In the genomic region with DNA sequence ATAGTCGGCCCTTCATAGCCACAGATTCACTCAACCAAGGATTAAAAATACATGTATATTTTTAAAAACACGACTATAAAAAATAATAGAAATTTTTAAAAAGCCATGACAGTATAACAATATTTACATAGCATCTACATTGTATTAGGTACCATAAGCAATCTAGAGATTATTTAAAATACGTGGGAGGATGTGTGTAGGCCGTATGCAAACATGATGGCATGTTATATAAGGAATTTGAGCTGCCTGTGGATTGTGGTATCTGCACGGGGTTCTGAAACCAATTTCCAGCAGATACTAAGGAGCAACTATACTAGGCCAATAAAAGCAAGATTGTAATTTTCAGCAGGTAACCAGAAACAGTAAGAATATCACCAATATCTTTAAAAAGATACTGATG, we compare ENCODE assay signal across 21 cellular contexts. TPM values are rescaled to one million over a fixed set of nuclear protein-coding genes. Genes with fewer than 3 reads are reported as not detected.
A peak's percentile ranks its signal among the peaks of the same experiment; 100 is the strongest.
DNase-seq lines count a peak whose midpoint lies in the region; ATAC-seq, FAIRE-seq and TF ChIP-seq lines count a peak whose summit lies in the region.
"Had no signal": no experiment of that assay in that cellular context is flagged by ENCODE, and none has a peak within 500 bp of the region (broad histone marks: within the 10 kb centered on the region; RNA-seq: fewer than 3 reads in every experiment).

No MANE protein-coding gene starts in this region.

- H3K27me3 ChIP-seq in small intestine (ENCODE audit: control insufficient read depth in 2 of 2, insufficient read depth in 2 of 2, low read length in 2 of 2), result no peaks in the 10 kb centered on the region
- H3K27me3 ChIP-seq: BLaER1 had no signal

- CTCF ChIA-PET in GM10248 (lab: Yijun Ruan, JAX), result interaction anchor here (1.0 kb wide), 1 partner anchor 648 kb away, joined by 3 read pairs; no protein-coding TSS in a partner anchor

- WGBS in small intestine, 3 donors, result 79 to 88% (median 82%) methylated on average over 5 of the region's 5 CpGs

- peaks cover 76% of the 10 kb centered on the region for H3K4me1 Mint-ChIP-seq in activated naive CD4-positive, alpha-beta T cell treated with anti-CD3 and anti-CD28 coated beads, Interleukin-2, amount 50 U/mL, for 24 hours
- peaks cover 24% of the 10 kb centered on the region for H3K4me1 Mint-ChIP-seq in mesothelial cell of epicardium
- peaks cover 27% of the 10 kb centered on the region for H3K4me1 Mint-ChIP-seq in CD14-positive monocyte

- no peak for DNase-seq in activated naive CD4-positive, alpha-beta T cell treated with anti-CD3 and anti-CD28 coated beads, Interleukin-2, amount 50 U/mL, for 72 hours (ENCODE audit: low spot score in 2 of 2)
- DNase-seq in NCI-H526 treated with DMSO at 0.1 percent for 48 hours (lab: John Stamatoyannopoulos, UW), result peak; percentile 8
- DNase-seq in mesothelial cell of epicardium (ENCODE audit: low spot score in 2 of 2, unreplicated experiment in 2 of 2), result no peak
- no peak for DNase-seq in small intestine
- DNase-seq in CD14-positive monocyte (ENCODE audit: low spot score), result no peak
- no peak for DNase-seq in GM10248 (ENCODE audit: extremely low spot score)
- DNase-seq: 8988T; AML-193; Calu3; CD4-positive, alpha-beta T cell; DMS153; DMS79 treated with DMSO at 0.1 percent for 48 hours; EL had no signal

- no peaks in the 10 kb centered on the region for H3K9me3 ChIP-seq in small intestine (ENCODE audit: control insufficient read depth, low read depth)

- H3K9me3 Mint-ChIP-seq in activated naive CD4-positive, alpha-beta T cell treated with anti-CD3 and anti-CD28 coated beads, Interleukin-2, amount 50 U/mL, for 24 hours, result peaks cover 2% of the 10 kb centered on the region
- peaks cover 0 to 6% of the 10 kb centered on the region in 2 donors for H3K9me3 Mint-ChIP-seq in activated naive CD4-positive, alpha-beta T cell treated with anti-CD3 and anti-CD28 coated beads, Interleukin-2, amount 50 U/mL, for 72 hours
- H3K9me3 Mint-ChIP-seq in mesothelial cell of epicardium, result peaks cover 23% of the 10 kb centered on the region
- peaks cover 0 to 9% (median 5%) of the 10 kb centered on the region in 7 donors for H3K9me3 Mint-ChIP-seq in CD14-positive monocyte
- H3K9me3 Mint-ChIP-seq: CD4-positive, alpha-beta T cell; IgD-negative memory B cell had no signal

- no peaks in the 10 kb centered on the region for H3K27me3 Mint-ChIP-seq in activated naive CD4-positive, alpha-beta T cell treated with anti-CD3 and anti-CD28 coated beads, Interleukin-2, amount 50 U/mL, for 24 hours
- H3K27me3 Mint-ChIP-seq in mesothelial cell of epicardium (ENCODE audit: low read depth) (no peaks in the 10 kb centered on the region), CD14-positive monocyte (ENCODE audit: low read depth in 3 of 3) (no peaks in the 10 kb centered on the region)
- H3K27me3 Mint-ChIP-seq: CD4-positive, alpha-beta T cell; IgD-negative memory B cell had no signal

- H3K4me1 ChIP-seq in small intestine (ENCODE audit: control insufficient read depth in 2 of 2, insufficient read depth in 1 of 2, low read depth in 1 of 2, low read length in 1 of 2), result peaks cover 0 to 3% of the 10 kb centered on the region in 2 donors

- peaks cover 15% of the 10 kb centered on the region for H3K36me3 Mint-ChIP-seq in activated naive CD4-positive, alpha-beta T cell treated with anti-CD3 and anti-CD28 coated beads, Interleukin-2, amount 50 U/mL, for 24 hours
- peaks cover 8 to 15% of the 10 kb centered on the region in 2 donors for H3K36me3 Mint-ChIP-seq in activated naive CD4-positive, alpha-beta T cell treated with anti-CD3 and anti-CD28 coated beads, Interleukin-2, amount 50 U/mL, for 72 hours
- H3K36me3 Mint-ChIP-seq in mesothelial cell of epicardium, result peaks cover 26% of the 10 kb centered on the region
- H3K36me3 Mint-ChIP-seq in CD14-positive monocyte, result peaks cover 0 to 12% of the 10 kb centered on the region in 2 donors

- FAIRE-seq in small intestine (lab: Jason Lieb, UNC), result peak; percentile 41
- FAIRE-seq: G401.6, GM19239, H54 had no signal

- no peaks in the 10 kb centered on the region for H3K36me3 ChIP-seq in small intestine (ENCODE audit: control insufficient read depth in 2 of 2, insufficient read depth in 2 of 2, low read length in 2 of 2)

- POLR2A ChIA-PET in GM10248 (lab: Yijun Ruan, JAX), result no interaction called here

- no peak overlapping the region for H3K4me3 ChIP-seq in small intestine (ENCODE audit: low read depth in 1 of 2, low read length in 2 of 2)
- H3K4me3 ChIP-seq: BLaER1 had no signal

- no peak overlapping the region for H3K27ac ChIP-seq in small intestine (ENCODE audit: low read depth in 1 of 2, low read length in 1 of 2)
- H3K27ac ChIP-seq: BLaER1 had no signal

- ATAC-seq in activated naive CD4-positive, alpha-beta T cell treated with anti-CD3 and anti-CD28 coated beads, Interleukin-2, amount 50 U/mL, for 72 hours, result no peak
- ATAC-seq in HG03159 (IDR thresholded peaks at IDR 0.05; ENCODE audit: unreplicated experiment), result no peak
- ATAC-seq: HCT116 had no signal

- intact Hi-C loops in CD14-positive monocyte (cut with micrococcal nuclease), result no loop called here

- no peak for TF ChIP-seq CTCF in mesothelial cell of epicardium (IDR thresholded peaks at IDR 0.05; ENCODE audit: unreplicated experiment)
- no peak for TF ChIP-seq CTCF in CD14-positive monocyte (IDR thresholded peaks at IDR 0.05)
- TF ChIP-seq CTCF in GM10248 (IDR thresholded peaks at IDR 0.05; ENCODE audit: control extremely low read depth, extremely low read depth, low read depth, missing control alignments), result no peak

- H3K27ac Mint-ChIP-seq in activated naive CD4-positive, alpha-beta T cell treated with anti-CD3 and anti-CD28 coated beads, Interleukin-2, amount 50 U/mL, for 24 hours, result no peak overlapping the region
- H3K27ac Mint-ChIP-seq in activated naive CD4-positive, alpha-beta T cell treated with anti-CD3 and anti-CD28 coated beads, Interleukin-2, amount 50 U/mL, for 72 hours, result no peak overlapping the region
- peak overlapping the region; percentile 44 for H3K27ac Mint-ChIP-seq in mesothelial cell of epicardium
- H3K27ac Mint-ChIP-seq in CD14-positive monocyte, result no peak overlapping the region
- H3K27ac Mint-ChIP-seq: CD4-positive, alpha-beta T cell had no signal

- H3K4me3 Mint-ChIP-seq in activated naive CD4-positive, alpha-beta T cell treated with anti-CD3 and anti-CD28 coated beads, Interleukin-2, amount 50 U/mL, for 24 hours, result peak overlapping the region; percentile 35
- H3K4me3 Mint-ChIP-seq in mesothelial cell of epicardium, result no peak overlapping the region
- no peak overlapping the region for H3K4me3 Mint-ChIP-seq in CD14-positive monocyte

RNA-seq across cellular contexts. Expression of gene ORC4, which starts 5.9 kb away (rescaled TPM):
- total RNA-seq in activated naive CD4-positive, alpha-beta T cell treated with anti-CD3 and anti-CD28 coated beads, Interleukin-2, amount 50 U/mL, for 72 hours, result 10 to 100 TPM; 32.5 to 35.9 TPM
- 62.7 to 69.8 TPM (median 67.6 TPM) in 3 replicates for total RNA-seq in mesothelial cell of epicardium
- polyA plus RNA-seq in small intestine (10 to 100 TPM; 10.1 to 16.0 (median 11.1) TPM), CD14-positive monocyte (10 to 100 TPM; 30.2 to 34.0 TPM)

RNA-seq across cellular contexts. Expression of gene MBD5, which starts 6.3 kb away (rescaled TPM):
- 10 to 100 TPM; 37.7 to 47.9 TPM for total RNA-seq in activated naive CD4-positive, alpha-beta T cell treated with anti-CD3 and anti-CD28 coated beads, Interleukin-2, amount 50 U/mL, for 72 hours
- total RNA-seq in mesothelial cell of epicardium, result 90.7 to 100 TPM (median 97.8 TPM) in 3 replicates
- polyA plus RNA-seq in small intestine (1 to 10 TPM; 2.7 to 6.2 (median 3.1) TPM), CD14-positive monocyte (1 to 10 TPM; 2.3 to 3.5 TPM)
